23 cellular contexts compared by ENCODE assay signal in genomic region chr11:78261869-78262637, GRCh38.
"Had no signal": no experiment of that assay in that cellular context is flagged by ENCODE, and none has a peak within 500 bp of the region (broad histone marks: within the 10 kb centered on the region; RNA-seq: fewer than 3 reads in every experiment).

No MANE protein-coding gene starts in this region.

- DNase-seq: activated B cell treated with CpG ODN at 0.5 μM for 24 hours; activated CD4-positive, alpha-beta memory T cell treated with anti-CD3 and anti-CD28 coated beads for 36 hours; activated CD4-positive, alpha-beta T cell treated with anti-CD3 and anti-CD28 coated beads for 4 hours; activated naive CD4-positive, alpha-beta T cell; activated naive CD8-positive, alpha-beta T cell treated with anti-CD3 and anti-CD28 coated beads for 36 hours; activated T-cell treated with anti-CD3 and anti-CD28 coated beads for 4 hours; amniotic stem cell; dermis blood vessel endothelial cell; effector memory CD8-positive, alpha-beta T cell; esophagus squamous epithelium; left colon; midbrain; right cardiac atrium; stimulated activated CD4-positive, alpha-beta T cell treated with anti-CD3 and anti-CD28 coated beads, Interleukin-15, amount 100 ng/mL, for 24 hours; stimulated activated CD4-positive, alpha-beta T cell treated with anti-CD3 and anti-CD28 coated beads, Interleukin-2, amount 100 ng/mL, for 48 hours; stimulated activated naive CD8-positive, alpha-beta T cell treated with anti-CD3 and anti-CD28 coated beads, Interleukin-15, amount 100 ng/mL, for 72 hours; SW 1271; T-helper 2 cell; trophoblast cell had no signal

- H3K36me3 ChIP-seq: esophagus squamous epithelium, prostate gland had no signal

- H3K27ac Mint-ChIP-seq: activated B cell treated with CpG ODN at 0.5 μM for 24 hours; activated CD4-positive, alpha-beta memory T cell treated with anti-CD3 and anti-CD28 coated beads for 36 hours; activated naive CD8-positive, alpha-beta T cell treated with anti-CD3 and anti-CD28 coated beads for 36 hours; effector memory CD8-positive, alpha-beta T cell; stimulated activated naive CD8-positive, alpha-beta T cell treated with anti-CD3 and anti-CD28 coated beads, Interleukin-15, amount 100 ng/mL, for 72 hours had no signal

- H3K27ac ChIP-seq: esophagus squamous epithelium, prostate gland, skin epidermis had no signal

- H3K27me3 Mint-ChIP-seq: activated B cell treated with CpG ODN at 0.5 μM for 24 hours; activated CD4-positive, alpha-beta memory T cell treated with anti-CD3 and anti-CD28 coated beads for 36 hours; effector memory CD8-positive, alpha-beta T cell; stimulated activated naive CD8-positive, alpha-beta T cell treated with anti-CD3 and anti-CD28 coated beads, Interleukin-15, amount 100 ng/mL, for 72 hours had no signal

- H3K4me3 ChIP-seq: esophagus squamous epithelium, lung, prostate gland, skin epidermis had no signal

- H3K36me3 Mint-ChIP-seq: activated naive CD8-positive, alpha-beta T cell treated with anti-CD3 and anti-CD28 coated beads for 36 hours had no signal

- ATAC-seq: effector memory CD8-positive, alpha-beta T cell; left colon; stimulated activated naive CD8-positive, alpha-beta T cell treated with anti-CD3 and anti-CD28 coated beads, Interleukin-15, amount 100 ng/mL, for 72 hours had no signal

- H3K9me3 ChIP-seq: esophagus squamous epithelium, prostate gland had no signal

- H3K9me3 Mint-ChIP-seq: activated B cell treated with CpG ODN at 0.5 μM for 24 hours; activated CD4-positive, alpha-beta memory T cell treated with anti-CD3 and anti-CD28 coated beads for 36 hours; activated naive CD8-positive, alpha-beta T cell treated with anti-CD3 and anti-CD28 coated beads for 36 hours; effector memory CD8-positive, alpha-beta T cell; neural crest cell; stimulated activated naive CD8-positive, alpha-beta T cell treated with anti-CD3 and anti-CD28 coated beads, Interleukin-15, amount 100 ng/mL, for 72 hours had no signal

- H3K27me3 ChIP-seq: esophagus squamous epithelium had no signal

- H3K4me3 Mint-ChIP-seq: activated B cell treated with CpG ODN at 0.5 μM for 24 hours; activated CD4-positive, alpha-beta memory T cell treated with anti-CD3 and anti-CD28 coated beads for 36 hours; activated naive CD8-positive, alpha-beta T cell treated with anti-CD3 and anti-CD28 coated beads for 36 hours; effector memory CD8-positive, alpha-beta T cell; neural crest cell; stimulated activated naive CD8-positive, alpha-beta T cell treated with anti-CD3 and anti-CD28 coated beads, Interleukin-15, amount 100 ng/mL, for 72 hours had no signal

- H3K4me1 ChIP-seq: prostate gland had no signal

- H3K4me1 Mint-ChIP-seq: activated B cell treated with CpG ODN at 0.5 μM for 24 hours; activated naive CD8-positive, alpha-beta T cell treated with anti-CD3 and anti-CD28 coated beads for 36 hours had no signal
